Comparison of ENCODE assay signal across 10 cellular contexts in the genomic region with DNA sequence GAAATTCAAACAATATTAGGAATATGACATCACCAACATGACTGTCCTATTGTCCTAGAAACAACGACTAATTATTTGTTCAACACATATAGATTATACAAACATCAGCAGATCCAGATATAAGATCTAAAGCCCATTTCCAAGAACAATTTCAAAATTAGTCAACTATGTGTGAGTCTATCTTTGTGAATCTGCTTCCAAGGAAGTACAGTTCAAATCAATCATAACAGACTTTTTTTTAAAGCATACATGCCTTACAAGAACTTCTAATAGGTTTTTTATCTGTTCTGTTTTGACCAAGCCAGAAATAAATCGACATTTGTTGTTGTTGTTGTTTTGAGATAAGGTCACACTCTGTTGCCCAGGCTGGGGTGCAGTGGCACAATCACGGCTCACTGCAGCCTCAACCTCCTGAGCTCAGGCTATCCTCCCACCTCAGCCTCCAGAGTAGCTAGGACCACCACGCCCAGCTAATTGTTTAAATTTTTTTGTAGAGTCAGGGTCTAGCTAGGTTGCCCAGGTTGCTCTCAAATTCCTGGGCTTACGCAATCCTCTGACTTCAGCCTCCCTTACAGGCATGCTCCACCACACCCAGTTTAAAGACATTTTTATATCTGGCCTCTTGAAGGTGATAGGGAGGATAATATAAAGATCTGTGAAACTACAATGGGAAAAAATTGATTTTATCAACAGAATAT. TPM values are rescaled to one million over a fixed set of nuclear protein-coding genes. Genes with fewer than 3 reads are reported as not detected.
DNase-seq lines count a peak whose midpoint lies in the region; ATAC-seq, FAIRE-seq and TF ChIP-seq lines count a peak whose summit lies in the region.
"Had no signal": no experiment of that assay in that cellular context is flagged by ENCODE, and none has a peak within 500 bp of the region (broad histone marks: within the 10 kb centered on the region; RNA-seq: fewer than 3 reads in every experiment).

No MANE protein-coding gene starts in this region.

- no peaks in the 10 kb centered on the region; a peak in 1 of 4 replicates for H3K36me3 ChIP-seq in GM12878 (ENCODE audit: control insufficient read depth in 2 of 2, insufficient read depth in 2 of 2, low read length in 1 of 2)
- H3K36me3 ChIP-seq: right atrium auricular region had no signal

- H3K9ac ChIP-seq in GM12878 (ENCODE audit: control insufficient read depth, insufficient read depth, low read length) = peak overlapping the region; percentile 32; the same call in 1 of the 2 replicates

- peak overlapping the region; percentile 36 for H3K27ac Mint-ChIP-seq in HFFc6
- H3K27ac Mint-ChIP-seq in naive thymus-derived CD8-positive, alpha-beta T cell = peak overlapping the region in 9 of 10 donors; percentile 4 to 73 (median 37)

- RAD21 ChIA-PET in GM12878 (lab: Charles Lee; ENCODE audit: unreplicated experiment) = interaction anchor here (0.8 to 5.1 kb wide), 10 partner anchors 16 to 1008 kb away, joined by 3 to 20 read pairs (median 4); no protein-coding TSS in a partner anchor

- SMC1A ChIA-PET in GM12878 (lab: Charles Lee; ENCODE audit: uncharacterized antibody, unreplicated experiment) = interaction anchor here (0.7 to 3.5 kb wide), 15 partner anchors 12 to 148 kb away, joined by 3 to 19 read pairs (median 4); a partner anchor contains a TSS

- peaks cover 36% of the 10 kb centered on the region for H3K79me2 ChIP-seq in GM12878 (ENCODE audit: control insufficient read depth, insufficient read depth, low read length)

- no peak for TF ChIP-seq POLR2A in GM12878 (IDR thresholded peaks at IDR 0.05; ENCODE audit: low read depth, low read length)

- WGBS in GM12878 (ENCODE audit: insufficient coverage, insufficient replicate concordance, low lambda C conversion rate, missing lambda C conversion rate) = 29% methylated on average over 5 of the region's 5 CpGs

- H3K9me3 ChIP-seq in GM12878 (replicated peaks; ENCODE audit: control insufficient read depth, insufficient read depth, low read length) = no peaks in the 10 kb centered on the region
- H3K9me3 ChIP-seq: MG63, right atrium auricular region had no signal

- in situ Hi-C loops in GM12878 (cut with MboI) = no loop called here

- H2AFZ ChIP-seq in GM12878 (ENCODE audit: control insufficient read depth, low read depth, low read length) = no peak overlapping the region

- CTCF ChIA-PET in GM12878 (lab: Yijun Ruan, JAX) = interaction anchor here (0.8 to 2.4 kb wide), 6 partner anchors 10 to 70 kb away, joined by 3 to 8 read pairs (median 4); no protein-coding TSS in a partner anchor

- ATAC-seq in GM12878 (no peak), HG02610 (IDR thresholded peaks at IDR 0.05; ENCODE audit: unreplicated experiment) (no peak)
- ATAC-seq in naive thymus-derived CD8-positive, alpha-beta T cell = no peak

- FAIRE-seq in GM12878 (lab: Jason Lieb, UNC) = no peak

- no peaks in the 10 kb centered on the region for H3K27me3 ChIP-seq in GM12878 (replicated peaks in 1 of 2; ENCODE audit: control insufficient read depth in 2 of 2, insufficient read depth in 2 of 2, low read length in 1 of 2)
- H3K27me3 ChIP-seq: MG63, right atrium auricular region had no signal

- H3K36me3 Mint-ChIP-seq in HFFc6 (ENCODE audit: low read depth) = peaks cover 12% of the 10 kb centered on the region
- peaks cover 0 to 4% (median 0%) of the 10 kb centered on the region in 3 donors for H3K36me3 Mint-ChIP-seq in naive thymus-derived CD8-positive, alpha-beta T cell

- peaks cover 49% of the 10 kb centered on the region for H3K4me1 ChIP-seq in GM12878 (ENCODE audit: control insufficient read depth, insufficient read depth, low read length)

- no peak for TF ChIP-seq EP300 in GM12878 (IDR thresholded peaks at IDR 0.05; ENCODE audit: borderline replicate concordance in 1 of 2, control insufficient read depth in 1 of 2, low read depth in 2 of 2, low read length in 2 of 2)

- BruUV-seq in GM12878 (replicated peaks; lab: Mats Ljungman, UMichigan) = TSS peak; percentile 52

- H3K4me2 ChIP-seq in GM12878 (ENCODE audit: control insufficient read depth, insufficient read depth) = peak overlapping the region; percentile 76

- H3K4me1 Mint-ChIP-seq in HFFc6 (ENCODE audit: low read depth) = peaks cover 85% of the 10 kb centered on the region
- peaks cover 38 to 72% (median 67%) of the 10 kb centered on the region in 4 donors for H3K4me1 Mint-ChIP-seq in naive thymus-derived CD8-positive, alpha-beta T cell

- H4K20me1 ChIP-seq in GM12878 (ENCODE audit: control insufficient read depth, insufficient read depth) = no peaks in the 10 kb centered on the region

- peak overlapping the region; percentile 3 for H3K4me3 Mint-ChIP-seq in HFFc6
- peak overlapping the region in 1 of 10 donors; percentile 3 for H3K4me3 Mint-ChIP-seq in naive thymus-derived CD8-positive, alpha-beta T cell

- POLR2A ChIA-PET in GM12878 (lab: Charles Lee) = interaction anchor here (0.7 to 1.5 kb wide), 4 partner anchors 16 to 103 kb away, joined by 3 to 5 read pairs (median 4); no protein-coding TSS in a partner anchor
- POLR2A ChIA-PET in naive thymus-derived CD8-positive, alpha-beta T cell (lab: Charles Lee) = interaction anchor here (0.6 kb wide), 1 partner anchor 93 kb away, joined by 3 read pairs; no protein-coding TSS in a partner anchor

- intact Hi-C loops in GM12878 (cut with micrococcal nuclease; ENCODE audit: unreplicated experiment) = loop anchor here (2.0 kb wide), 2 partner anchors 40 to 250 kb away; a partner anchor contains a TSS

- peak overlapping the region; percentile 82 for H3K27ac ChIP-seq in GM12878 (ENCODE audit: control insufficient read depth, insufficient read depth)
- H3K27ac ChIP-seq: right atrium auricular region had no signal

- peak; percentile 24 for DNase-seq in EH (ENCODE audit: low read depth)
- no peak for DNase-seq in HFFc6
- DNase-seq in GM12878 (ENCODE audit: low read depth, low spot score) = no peak
- DNase-seq in naive thymus-derived CD8-positive, alpha-beta T cell = no peak
- DNase-seq in dedifferentiated amniotic fluid mesenchymal stem cell (ENCODE audit: extremely low spot score) = no peak
- DNase-seq in NCI-H510A treated with DMSO at 0.1 percent for 48 hours (lab: John Stamatoyannopoulos, UW) = no peak
- DNase-seq: MG63; stimulated activated CD4-positive, alpha-beta T cell treated with anti-CD3 and anti-CD28 coated beads, Interleukin-4, amount 100 ng/mL, for 4 hours had no signal

- H3K4me3 ChIP-seq in GM12878 = no peak overlapping the region
- H3K4me3 ChIP-seq: MG63, right atrium auricular region had no signal

- H3K27me3 Mint-ChIP-seq in HFFc6 (ENCODE audit: insufficient read depth) = no peaks in the 10 kb centered on the region
- no peaks in the 10 kb centered on the region for H3K27me3 Mint-ChIP-seq in naive thymus-derived CD8-positive, alpha-beta T cell

- H3K9me3 Mint-ChIP-seq in HFFc6 = no peaks in the 10 kb centered on the region
- no peaks in the 10 kb centered on the region for H3K9me3 Mint-ChIP-seq in naive thymus-derived CD8-positive, alpha-beta T cell

- TF ChIP-seq CTCF in HFFc6 (IDR thresholded peaks at IDR 0.05) (no peak), GM12878 (IDR thresholded peaks at IDR 0.05 in 2 of 3, conservative IDR thresholded peaks at IDR 0.05 in 1 of 3; ENCODE audit: control insufficient read depth in 2 of 3, extremely low read depth in 1 of 3, insufficient read depth in 1 of 3, low read depth in 3 of 3, low read length in 3 of 3) (no peak)

- no peak for TF ChIP-seq RAD21 in GM12878 (IDR thresholded peaks at IDR 0.05; ENCODE audit: insufficient read depth, low read depth, low read length)

TF ChIP-seq in GM12878, 131 proteins besides CTCF, POLR2A, EP300 and RAD21:
- no peak for TF ChIP-seq NRF1 (conservative IDR thresholded peaks at IDR 0.05; ENCODE audit: low read depth, low read length)
- TF ChIP-seq, protein P1, sequence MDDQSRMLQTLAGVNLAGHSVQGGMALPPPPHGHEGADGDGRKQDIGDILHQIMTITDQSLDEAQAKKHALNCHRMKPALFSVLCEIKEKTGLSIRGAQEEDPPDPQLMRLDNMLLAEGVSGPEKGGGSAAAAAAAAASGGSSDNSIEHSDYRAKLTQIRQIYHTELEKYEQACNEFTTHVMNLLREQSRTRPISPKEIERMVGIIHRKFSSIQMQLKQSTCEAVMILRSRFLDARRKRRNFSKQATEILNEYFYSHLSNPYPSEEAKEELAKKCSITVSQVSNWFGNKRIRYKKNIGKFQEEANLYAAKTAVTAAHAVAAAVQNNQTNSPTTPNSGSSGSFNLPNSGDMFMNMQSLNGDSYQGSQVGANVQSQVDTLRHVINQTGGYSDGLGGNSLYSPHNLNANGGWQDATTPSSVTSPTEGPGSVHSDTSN (IDR thresholded peaks at IDR 0.05; ENCODE audit: insufficient replicate concordance, low read depth, low read length) = no peak
TF ChIP-seq in GM12878: peak in this region for 0.

RNA-seq across cellular contexts. Expression of a gene that starts 54.8 kb away (rescaled TPM):
- total RNA-seq in HFFc6 (2021; fragmentation: NEBNext Ultra II Directional; extraction: Animal tissue kit (Norgen Biotek cat#: 25700)) = 100 to 1,000 TPM in 1 of 6 experiments, 10 to 100 TPM in 5; 82.0 to 106 (median 92.8) TPM
- total RNA-seq in GM12878 (2013; cell fraction: nucleolus; rRNA removed) = 297 and 334 TPM in 2 replicates
- 101 and 102 TPM in 2 replicates for total RNA-seq in GM12878 (2014; rRNA removed)
- total RNA-seq in GM12878 (2014; rRNA removed; fragmentation: Illumina TruSeq; extraction: Trizol) = 96.5 and 106 TPM in 2 replicates
- 91.3 and 94.2 TPM in 2 replicates for total RNA-seq in GM12878 (2021)
- 37.7 TPM for polyA plus RNA-seq in GM12878 (2011; ENCODE audit: low read depth)
- polyA plus RNA-seq in GM12878 (2011; rRNA removed) = 93.6 and 157 TPM in 2 replicates
- 167 and 190 TPM in 2 replicates for polyA plus RNA-seq in GM12878 (2011; cell fraction: cytosol; rRNA removed)
- polyA plus RNA-seq in GM12878 (2011; cell fraction: nucleus; rRNA removed) = 172 and 245 TPM in 2 replicates
- polyA plus RNA-seq in GM12878 (2012) = 46.8 and 47.7 TPM in 2 replicates
- polyA plus RNA-seq in GM12878 (2014; fragmentation: Illumina TruSeq; extraction: Trizol) = 127 and 135 TPM in 2 replicates
- polyA plus RNA-seq in GM12878 (2014; fragmentation: Nextera tagmentation; extraction: Ambion mirVana) = 10 to 100 TPM; 15.6 to 24.1 TPM
- 63.8 and 78.9 TPM in 2 replicates for polyA plus RNA-seq in GM12878 (2014; rRNA removed)
- polyA plus RNA-seq in GM12878 (2016; fragmentation: Nextera tagmentation; extraction: Ambion mirVana) = 10 to 100 TPM; 15.7 to 16.6 TPM
- 392 and 436 TPM in 2 replicates for polyA minus RNA-seq in GM12878 (2011; rRNA and poly(A)+ RNA removed)
- polyA minus RNA-seq in GM12878 (2011; cell fraction: cytosol; rRNA and poly(A)+ RNA removed) = 76.6 and 77.9 TPM in 2 replicates
- polyA minus RNA-seq in GM12878 (2011; cell fraction: nucleus; rRNA and poly(A)+ RNA removed) = 140 and 188 TPM in 2 replicates
- 100 to 1,000 TPM; 119 to 122 TPM for total RNA-seq in naive thymus-derived CD8-positive, alpha-beta T cell
- 10 to 100 TPM; 26.4 to 65.3 (median 33.5) TPM for polyA plus RNA-seq in naive thymus-derived CD8-positive, alpha-beta T cell
